ENCODE assay signal across 16 cellular contexts in the genomic region with DNA sequence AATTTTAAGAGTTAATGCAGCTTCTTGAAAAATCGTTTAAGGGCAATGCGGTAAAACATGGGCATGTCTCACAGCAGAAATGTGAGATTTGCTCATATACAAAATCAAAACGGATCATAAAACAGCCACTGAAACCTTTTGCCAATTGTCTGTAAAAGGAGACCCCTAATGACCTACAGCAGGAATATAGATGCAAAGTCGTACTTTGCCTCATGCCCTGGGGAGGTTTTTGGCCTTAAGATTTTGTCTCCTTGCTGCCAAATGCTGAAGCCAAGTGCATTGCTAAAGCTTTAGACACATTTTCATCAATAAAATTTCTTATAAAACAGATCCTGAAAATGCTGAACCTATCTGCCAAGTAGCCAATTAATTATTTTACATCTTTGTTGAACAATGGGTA.
DNase-seq lines count a peak whose midpoint lies in the region; ATAC-seq and TF ChIP-seq lines count a peak whose summit lies in the region.
"Had no signal": no experiment of that assay in that cellular context is flagged by ENCODE, and none has a peak within 500 bp of the region (broad histone marks: within the 10 kb centered on the region; RNA-seq: fewer than 3 reads in every experiment).

No MANE protein-coding gene starts in this region.

- peaks cover 3% of the 10 kb centered on the region for H3K27me3 Mint-ChIP-seq in brain
- H3K27me3 Mint-ChIP-seq in nephron (ENCODE audit: low read depth): no peaks in the 10 kb centered on the region
- H3K27me3 Mint-ChIP-seq in activated naive CD8-positive, alpha-beta T cell treated with anti-CD3 and anti-CD28 coated beads, Interleukin-2, amount 50 U/mL, for 24 hours: no peaks in the 10 kb centered on the region
- H3K27me3 Mint-ChIP-seq: CD4-positive, alpha-beta T cell; IgD-negative memory B cell had no signal

- H3K36me3 Mint-ChIP-seq in brain: no peaks in the 10 kb centered on the region
- no peaks in the 10 kb centered on the region for H3K36me3 Mint-ChIP-seq in nephron (ENCODE audit: low read depth)
- no peaks in the 10 kb centered on the region for H3K36me3 Mint-ChIP-seq in activated naive CD8-positive, alpha-beta T cell treated with anti-CD3 and anti-CD28 coated beads, Interleukin-2, amount 50 U/mL, for 24 hours (ENCODE audit: low read depth)

- H3K4me1 Mint-ChIP-seq in brain: peaks cover 21% of the 10 kb centered on the region
- peaks cover 43% of the 10 kb centered on the region for H3K4me1 Mint-ChIP-seq in nephron
- H3K4me1 Mint-ChIP-seq in activated naive CD8-positive, alpha-beta T cell treated with anti-CD3 and anti-CD28 coated beads, Interleukin-2, amount 50 U/mL, for 24 hours: no peaks in the 10 kb centered on the region

- no peak for TF ChIP-seq CTCF in brain (conservative IDR thresholded peaks at IDR 0.05)
- no peak for TF ChIP-seq CTCF in nephron (IDR thresholded peaks at IDR 0.05; ENCODE audit: unreplicated experiment in 3 of 3)

- peak; percentile 49 for DNase-seq in M059J (ENCODE audit: low read depth)
- DNase-seq in activated naive CD4-positive, alpha-beta T cell (lab: John Stamatoyannopoulos, UW): no peak
- no peak for DNase-seq in activated naive CD8-positive, alpha-beta T cell treated with anti-CD3 and anti-CD28 coated beads, Interleukin-2, amount 50 U/mL, for 24 hours
- DNase-seq: ACHN; BE2C; C1 segment of cervical spinal cord; CD4-positive, alpha-beta T cell; GDM1; HCEC 1CT; KBM-7 had no signal

- H3K27ac Mint-ChIP-seq in brain (peak overlapping the region in 3 of 5 experiments; percentile 28 to 70 (median 43)), nephron (peak overlapping the region in 2 of 3 experiments; percentile 22 to 31)
- H3K27ac Mint-ChIP-seq in activated naive CD8-positive, alpha-beta T cell treated with anti-CD3 and anti-CD28 coated beads, Interleukin-2, amount 50 U/mL, for 24 hours: no peak overlapping the region
- H3K27ac Mint-ChIP-seq: CD4-positive, alpha-beta T cell; IgD-negative memory B cell had no signal

- H3K9me3 Mint-ChIP-seq in brain (peaks cover 3 to 14% (median 5%) of the 10 kb centered on the region in 5 experiments), nephron (peaks cover 10% of the 10 kb centered on the region)
- no peaks in the 10 kb centered on the region for H3K9me3 Mint-ChIP-seq in activated naive CD8-positive, alpha-beta T cell treated with anti-CD3 and anti-CD28 coated beads, Interleukin-2, amount 50 U/mL, for 24 hours
- H3K9me3 Mint-ChIP-seq: CD4-positive, alpha-beta T cell had no signal

- H3K4me3 Mint-ChIP-seq in brain (no peak overlapping the region), nephron (no peak overlapping the region)
- no peak overlapping the region for H3K4me3 Mint-ChIP-seq in activated naive CD8-positive, alpha-beta T cell treated with anti-CD3 and anti-CD28 coated beads, Interleukin-2, amount 50 U/mL, for 24 hours
- H3K4me3 Mint-ChIP-seq: CD4-positive, alpha-beta T cell; IgD-negative memory B cell had no signal

- no peak for ATAC-seq in activated naive CD8-positive, alpha-beta T cell treated with anti-CD3 and anti-CD28 coated beads, Interleukin-2, amount 50 U/mL, for 24 hours
- ATAC-seq in HG03378 (IDR thresholded peaks at IDR 0.05; ENCODE audit: unreplicated experiment) (no peak), GM21825 (IDR thresholded peaks at IDR 0.05; ENCODE audit: unreplicated experiment) (no peak)
- ATAC-seq: HepG2 had no signal
